24 cellular contexts compared by ENCODE assay signal in the genomic region with DNA sequence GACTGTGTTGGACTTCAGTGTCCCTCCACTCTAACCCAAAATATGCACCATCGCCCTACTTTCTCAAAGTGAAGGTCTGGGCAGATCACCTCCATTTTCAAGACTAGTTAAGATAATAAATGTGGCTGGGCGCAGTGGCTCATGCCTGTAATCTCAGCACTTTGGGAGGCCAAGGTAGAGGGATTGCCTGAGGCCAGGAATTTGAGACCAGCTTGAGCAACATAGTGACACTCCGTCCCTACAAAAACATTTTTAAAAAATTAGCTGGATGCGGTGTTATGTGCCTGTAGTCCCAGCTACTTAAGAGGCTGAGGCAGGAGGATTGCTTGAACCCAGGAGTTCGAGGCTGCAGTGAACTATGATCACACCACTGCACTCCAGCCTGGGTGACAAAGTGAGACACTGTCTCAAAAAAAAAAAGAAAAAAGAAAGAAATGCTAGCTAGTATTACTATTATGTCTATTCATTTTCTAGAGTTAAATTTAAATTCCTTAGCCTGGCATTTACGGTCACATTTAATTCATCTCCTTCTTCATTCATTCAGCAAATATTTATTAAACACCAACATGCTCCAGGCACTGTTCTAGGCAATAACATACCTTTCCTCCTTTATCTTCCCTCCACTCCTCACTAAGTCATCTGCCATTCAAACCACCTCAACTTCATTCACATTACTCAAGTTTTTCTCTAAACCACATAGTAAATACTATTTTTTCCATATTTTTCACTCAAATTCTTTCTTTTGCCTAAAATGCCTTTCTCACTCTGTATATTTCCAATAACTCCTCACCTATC.
"Had no signal": no experiment of that assay in that cellular context is flagged by ENCODE, and none has a peak within 500 bp of the region (broad histone marks: within the 10 kb centered on the region; RNA-seq: fewer than 3 reads in every experiment).

No MANE protein-coding gene starts in this region.

- H3K9me3 ChIP-seq: ascending aorta, gastrocnemius medialis had no signal

- H3K36me3 ChIP-seq: ascending aorta, gastrocnemius medialis had no signal

- ATAC-seq: activated CD4-positive, alpha-beta T cell treated with anti-CD3 and anti-CD28 coated beads for 36 hours; activated CD8-positive, alpha-beta memory T cell treated with anti-CD3 and anti-CD28 coated beads, Interleukin-2, amount 10 ng/mL, durations not matched to agents 7 days and 5 days; activated CD8-positive, alpha-beta T cell treated with anti-CD3 and anti-CD28 coated beads, Interleukin-2, amount 10 ng/mL, durations not matched to agents 7 days and 5 days; activated naive CD4-positive, alpha-beta T cell treated with anti-CD3 and anti-CD28 coated beads, Interleukin-2, amount 50 U/mL, for 72 hours; activated T-cell treated with anti-CD3 and anti-CD28 coated beads, Interleukin-2, amount 50 U/mL, for 72 hours; gastrocnemius medialis had no signal

- H3K27ac ChIP-seq: ascending aorta, coronary artery, dorsolateral prefrontal cortex, gastrocnemius medialis had no signal

- DNase-seq: activated CD4-positive, alpha-beta memory T cell treated with anti-CD3 and anti-CD28 coated beads for 36 hours; activated CD4-positive, alpha-beta T cell treated with anti-CD3 and anti-CD28 coated beads for 36 hours; activated CD4-positive, alpha-beta T cell treated with anti-CD3 and anti-CD28 coated beads, Interleukin-2, amount 10 ng/mL, durations not matched to agents 24 days and 14 days; activated CD4-positive, CD25-positive, alpha-beta regulatory T cell; activated CD4-positive, CD25-positive, alpha-beta regulatory T cell treated with anti-CD3 and anti-CD28 coated beads, Interleukin-2, amount 50 U/mL, for 72 hours; activated CD8-positive, alpha-beta memory T cell treated with anti-CD3 and anti-CD28 coated beads, Interleukin-2, amount 10 ng/mL, durations not matched to agents 7 days and 5 days; activated CD8-positive, alpha-beta memory T cell treated with anti-CD3 and anti-CD28 coated beads, Interleukin-2, amount 50 U/mL, for 4 hours; activated CD8-positive, alpha-beta T cell treated with anti-CD3 and anti-CD28 coated beads, Interleukin-2, amount 10 ng/mL, durations not matched to agents 7 days and 5 days; activated gamma-delta T cell; activated naive CD4-positive, alpha-beta T cell; activated naive CD4-positive, alpha-beta T cell treated with anti-CD3 and anti-CD28 coated beads, Interleukin-2, amount 10 ng/mL, durations not matched to agents 7 days and 5 days; activated naive CD8-positive, alpha-beta T cell treated with anti-CD3 and anti-CD28 coated beads, Interleukin-2, amount 10 ng/mL, durations not matched to agents 7 days and 5 days; activated T-cell treated with anti-CD3 and anti-CD28 coated beads, Interleukin-2, amount 50 U/mL, for 1 hour; activated T-cell treated with anti-CD3 and anti-CD28 coated beads, Interleukin-2, amount 50 U/mL, for 72 hours; dorsolateral prefrontal cortex; effector memory CD4-positive, alpha-beta T cell; endodermal cell; erythroblast; gastrocnemius medialis; glutamatergic neuron; T-helper 2 cell had no signal

- H3K4me1 ChIP-seq: ascending aorta, gastrocnemius medialis had no signal

- H3K4me3 ChIP-seq: ascending aorta, coronary artery, dorsolateral prefrontal cortex, gastrocnemius medialis had no signal

- H3K27me3 ChIP-seq: ascending aorta had no signal
